In genomic region chr3:162641317-162641716, GRCh38 we compare ENCODE assay signal across 15 cellular contexts.
DNase-seq lines count a peak whose midpoint lies in the region; ATAC-seq and TF ChIP-seq lines count a peak whose summit lies in the region.
"Had no signal": no experiment of that assay in that cellular context is flagged by ENCODE, and none has a peak within 500 bp of the region (broad histone marks: within the 10 kb centered on the region; RNA-seq: fewer than 3 reads in every experiment).

No MANE protein-coding gene starts in this region.

- H3K27me3 Mint-ChIP-seq in type B pancreatic cell: no peaks in the 10 kb centered on the region
- H3K27me3 Mint-ChIP-seq: B cell had no signal

- intact Hi-C loops in adrenal gland (cut with DNase I): no loop called here

- no peaks in the 10 kb centered on the region for H3K4me1 ChIP-seq in adrenal gland (replicated peaks in 1 of 2)

- no peak overlapping the region for H3K4me2 ChIP-seq in SU-DHL-6 (ENCODE audit: low read depth, low read length, poor library complexity, severe bottlenecking)

- H3K9ac ChIP-seq in SU-DHL-6 (ENCODE audit: low read length): no peak overlapping the region

- H3K4me3 Mint-ChIP-seq in type B pancreatic cell: no peak overlapping the region
- H3K4me3 Mint-ChIP-seq: B cell; CD14-positive monocyte; CD8-positive, alpha-beta T cell had no signal

- H3K27ac ChIP-seq in SU-DHL-6 (ENCODE audit: low read depth, low read length): no peak overlapping the region
- no peak overlapping the region for H3K27ac ChIP-seq in adrenal gland

- no peak overlapping the region for H3K4me3 ChIP-seq in SU-DHL-6 (ENCODE audit: insufficient read depth, low read length, poor library complexity, severe bottlenecking)
- H3K4me3 ChIP-seq in adrenal gland: no peak overlapping the region

- H3K9me3 Mint-ChIP-seq in type B pancreatic cell: no peaks in the 10 kb centered on the region

- no peaks in the 10 kb centered on the region for H3K79me2 ChIP-seq in SU-DHL-6 (ENCODE audit: insufficient read depth, low read length)

- 64 to 68% (median 66%) methylated on average over 3 of the region's 3 CpGs for WGBS in adrenal gland, 4 donors

- no peak for ATAC-seq in HG03457 (IDR thresholded peaks at IDR 0.05; ENCODE audit: unreplicated experiment)
- ATAC-seq: CD8-positive, alpha-beta T cell; HCT116 had no signal

- H3K27ac Mint-ChIP-seq in type B pancreatic cell: no peak overlapping the region
- H3K27ac Mint-ChIP-seq: B cell; CD8-positive, alpha-beta T cell had no signal

- H3K9me3 ChIP-seq in SU-DHL-6 (ENCODE audit: insufficient read depth, low read length): no peaks in the 10 kb centered on the region
- no peaks in the 10 kb centered on the region for H3K9me3 ChIP-seq in adrenal gland (replicated peaks in 1 of 3)

- no peak for TF ChIP-seq POLR2A in adrenal gland (IDR thresholded peaks at IDR 0.05)

- peak; percentile 6 for DNase-seq in GDM1 (lab: John Stamatoyannopoulos, UW)
- DNase-seq in Kasumi-1 (lab: John Stamatoyannopoulos, UW): peak; percentile 6 to 34
- no peak for DNase-seq in adrenal gland
- DNase-seq in iPS-NIHi7 (ENCODE audit: extremely low spot score): no peak
- no peak for DNase-seq in type B pancreatic cell (ENCODE audit: extremely low spot score, unreplicated experiment)
- DNase-seq: CD8-positive, alpha-beta T cell; COR-L47; DMS153; DMS79 treated with DMSO at 0.1 percent for 48 hours; GF-D8 had no signal

- no peaks in the 10 kb centered on the region for H3K36me3 Mint-ChIP-seq in type B pancreatic cell
- H3K36me3 Mint-ChIP-seq: CD14-positive monocyte; CD8-positive, alpha-beta T cell had no signal

- no peaks in the 10 kb centered on the region for H3K4me1 Mint-ChIP-seq in type B pancreatic cell (ENCODE audit: unreplicated experiment)
- H3K4me1 Mint-ChIP-seq: B cell, CD14-positive monocyte had no signal

- H3K27me3 ChIP-seq in SU-DHL-6 (ENCODE audit: low read length) (no peaks in the 10 kb centered on the region), adrenal gland (no peaks in the 10 kb centered on the region)

- H3F3A ChIP-seq in SU-DHL-6 (ENCODE audit: insufficient read depth): no peaks in the 10 kb centered on the region

- no peaks in the 10 kb centered on the region for H3K9me2 ChIP-seq in SU-DHL-6 (replicated peaks; ENCODE audit: insufficient read depth, low read length)

- TF ChIP-seq CTCF in SU-DHL-6 (IDR thresholded peaks at IDR 0.05; ENCODE audit: insufficient read depth, low read length, poor library complexity, severe bottlenecking) (no peak), adrenal gland (IDR thresholded peaks at IDR 0.05) (no peak), type B pancreatic cell (conservative IDR thresholded peaks at IDR 0.05) (no peak)

- no peaks in the 10 kb centered on the region for H4K20me1 ChIP-seq in SU-DHL-6 (ENCODE audit: low read depth, low read length)

- H3K36me3 ChIP-seq in SU-DHL-6 (ENCODE audit: low read length) (no peaks in the 10 kb centered on the region), adrenal gland (replicated peaks in 1 of 2) (no peaks in the 10 kb centered on the region)

- H2AFZ ChIP-seq in SU-DHL-6 (ENCODE audit: low read depth, low read length, severe bottlenecking): peak overlapping the region; percentile 56

Comparison
In these comparisons a context has a peak if more than half of its experiments do, and no peak if none do; other contexts are left out.
1. DNase-seq: peak in GDM1 (single experiment) and Kasumi-1 (2 of 2); none in adrenal gland (0 of 7), iPS-NIHi7 (single experiment) and type B pancreatic cell (single experiment).